ENCODE assay signal across 15 cellular contexts in the genomic region with DNA sequence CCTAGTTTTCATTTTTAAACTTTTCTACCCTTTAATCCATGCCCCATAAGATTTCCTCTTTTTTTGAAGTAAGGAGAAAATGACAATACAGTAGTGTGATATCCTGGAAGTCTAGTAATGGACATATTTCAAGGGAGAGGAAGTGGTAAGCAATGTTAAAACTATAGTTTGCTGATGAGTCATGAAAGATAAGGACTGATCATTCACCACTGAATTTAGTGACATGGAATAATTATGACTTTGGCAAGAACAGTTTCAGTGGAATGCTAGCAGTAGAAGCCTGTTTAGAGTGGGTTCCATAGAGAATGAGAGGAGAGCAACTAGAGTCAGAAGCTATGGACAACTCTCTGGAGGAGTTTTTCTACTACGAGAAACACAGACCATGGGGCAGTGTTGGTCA. TPM values are rescaled to one million over a fixed set of nuclear protein-coding genes. Genes with fewer than 3 reads are reported as not detected.
DNase-seq lines count a peak whose midpoint lies in the region; ATAC-seq, FAIRE-seq and TF ChIP-seq lines count a peak whose summit lies in the region.
"Had no signal": no experiment of that assay in that cellular context is flagged by ENCODE, and none has a peak within 500 bp of the region (broad histone marks: within the 10 kb centered on the region; RNA-seq: fewer than 3 reads in every experiment).

No MANE protein-coding gene starts in this region.

- CTCF ChIA-PET in A549 (lab: Yijun Ruan, JAX): no interaction called here

- no peak for ATAC-seq in A549
- peak; percentile 33 for ATAC-seq in foreskin keratinocyte
- ATAC-seq in HG02571 (IDR thresholded peaks at IDR 0.05; ENCODE audit: unreplicated experiment): no peak
- ATAC-seq in HG03175 (IDR thresholded peaks at IDR 0.05; ENCODE audit: unreplicated experiment): no peak
- ATAC-seq: HCT116, pancreas, T-helper 17 cell had no signal

- H3K36me3 ChIP-seq in tibial nerve: no peaks in the 10 kb centered on the region
- H3K36me3 ChIP-seq: pancreas had no signal

- no peak overlapping the region for H3K4me3 ChIP-seq in A549
- no peak overlapping the region for H3K4me3 ChIP-seq in tibial nerve
- H3K4me3 ChIP-seq: pancreas had no signal

- no peaks in the 10 kb centered on the region for H3K9me3 ChIP-seq in A549
- no peaks in the 10 kb centered on the region for H3K9me3 ChIP-seq in tibial nerve
- H3K9me3 ChIP-seq: Caco-2, pancreas had no signal

- no peak for TF ChIP-seq POLR2A in A549 (IDR thresholded peaks at IDR 0.05; ENCODE audit: low read length)
- TF ChIP-seq POLR2A in tibial nerve (IDR thresholded peaks at IDR 0.05): no peak

- H3K4me2 ChIP-seq in A549: no peak overlapping the region

- DNase-seq in A549 (ENCODE audit: low read depth in 1 of 2, low spot score in 1 of 2) (no peak), HT1080 (ENCODE audit: low read depth) (peak; percentile 84), SW480 (ENCODE audit: low spot score) (peak; percentile 42), foreskin keratinocyte (no peak), tibial nerve (ENCODE audit: low spot score in 2 of 2) (no peak), NCI-H2171 (lab: John Stamatoyannopoulos, UW) (no peak)
- DNase-seq: activated CD4-positive, alpha-beta T cell treated with anti-CD3 and anti-CD28 coated beads, Interleukin-2, amount 10 ng/mL, durations not matched to agents 7 days and 5 days; activated T-cell treated with anti-CD3 and anti-CD28 coated beads, Interleukin-2, amount 50 U/mL, for 24 hours; Caco-2; NCI-H1105; pancreas; T-helper 17 cell had no signal

- H3K4me1 ChIP-seq in A549 (no peaks in the 10 kb centered on the region), foreskin keratinocyte (peaks cover 6% of the 10 kb centered on the region), tibial nerve (no peaks in the 10 kb centered on the region)
- H3K4me1 ChIP-seq: pancreas had no signal

- 81% methylated on average over 1 of the region's 1 CpG for WGBS in A549 (ENCODE audit: missing lambda C conversion rate)
- WGBS in tibial nerve, 2 donors: 84 to 85% methylated on average over 1 of the region's 1 CpG

- TF ChIP-seq CTCF in A549 (IDR thresholded peaks at IDR 0.05) (no peak), foreskin keratinocyte (conservative IDR thresholded peaks at IDR 0.05) (no peak), tibial nerve (IDR thresholded peaks at IDR 0.05) (no peak)

- no peak for TF ChIP-seq EP300 in A549 (IDR thresholded peaks at IDR 0.05)
- no peak for TF ChIP-seq EP300 in tibial nerve (IDR thresholded peaks at IDR 0.05)

- POLR2A ChIA-PET in A549 (lab: Yijun Ruan, JAX): no interaction called here

- FAIRE-seq in A549 (lab: Jason Lieb, UNC): no peak
- FAIRE-seq: pancreas had no signal

- H3K27ac ChIP-seq in A549 (no peak overlapping the region), foreskin keratinocyte (no peak overlapping the region), tibial nerve (no peak overlapping the region)
- H3K27ac ChIP-seq: pancreas had no signal

- H3K27me3 ChIP-seq in foreskin keratinocyte (no peaks in the 10 kb centered on the region), tibial nerve (no peaks in the 10 kb centered on the region)
- H3K27me3 ChIP-seq: pancreas had no signal

- no peak for TF ChIP-seq RAD21 in A549 (conservative IDR thresholded peaks at IDR 0.05 in 1 of 2, IDR thresholded peaks at IDR 0.05 in 1 of 2)

TF ChIP-seq in A549, 52 proteins besides CTCF, POLR2A, EP300 and RAD21:
- TF ChIP-seq HEYL (CRISPR knock-in tag; IDR thresholded peaks at IDR 0.05) (no peak), GATA3 (IDR thresholded peaks at IDR 0.05; ENCODE audit: borderline replicate concordance) (no peak), JUNB (IDR thresholded peaks at IDR 0.05) (no peak), POLR2AphosphoS2 (conservative IDR thresholded peaks at IDR 0.05; ENCODE audit: low read length) (no peak), FOSL2 (IDR thresholded peaks at IDR 0.05) (no peak), FOSL2 (CRISPR knock-in tag; IDR thresholded peaks at IDR 0.05) (peak; percentile 21; the same call in 1 of the 2 replicates), HOXB5 (CRISPR knock-in tag; IDR thresholded peaks at IDR 0.05) (no peak)

RNA-seq across cellular contexts. Expression of gene SLC2A12, which starts 24.9 kb away (rescaled TPM):
- polyA plus RNA-seq in A549 (2011; rRNA removed) (2.8 and 3.0 TPM in 2 replicates), A549 (2017; fragmentation: RNase III; extraction: RNeasy Plus Mini Kit Qiagen cat#74134 plus additional on column Dnase treatment) (0.45 to 0.87 TPM (median 0.65 TPM) in 3 replicates), foreskin keratinocyte (0.25 and 0.27 TPM in 2 replicates)
- polyA plus RNA-seq in A549 (2012; cell fraction: cytosol; rRNA removed): 0.17 and 0.31 TPM in 2 replicates
- polyA plus RNA-seq in A549 (2012; cell fraction: nucleus; rRNA removed): 0.14 and 0.27 TPM in 2 replicates
- polyA minus RNA-seq in A549 (2011; rRNA and poly(A)+ RNA removed): 3.2 and 4.0 TPM in 2 replicates
- 1.2 and 1.9 TPM in 2 replicates for total RNA-seq in HT1080 (2014; rRNA removed; shearing (Covaris generic))
- polyA plus RNA-seq in HT1080 (2015; cell fraction: cytosol; rRNA removed): 2.6 and 3.7 TPM in 2 replicates
- polyA plus RNA-seq in HT1080 (2015; cell fraction: nucleus; rRNA removed): 4.6 and 6.3 TPM in 2 replicates
- total RNA-seq in foreskin keratinocyte (0.74 and 1.0 TPM in 2 replicates), tibial nerve (1 to 10 TPM in 1 of 4 donors, under 1 TPM in 3; 0.39 to 2.2 (median 0.61) TPM)
- total RNA-seq: Caco-2, T-helper 17 cell had no signal

Comparison
In these comparisons a context has a peak if more than half of its experiments do, and no peak if none do; other contexts are left out.
1. DNase-seq: peak in HT1080 (single experiment) and SW480 (single experiment); none in A549 (0 of 2), foreskin keratinocyte (0 of 2), tibial nerve (0 of 2) and NCI-H2171 (single experiment).